20 cellular contexts compared by ENCODE assay signal in the genomic region with DNA sequence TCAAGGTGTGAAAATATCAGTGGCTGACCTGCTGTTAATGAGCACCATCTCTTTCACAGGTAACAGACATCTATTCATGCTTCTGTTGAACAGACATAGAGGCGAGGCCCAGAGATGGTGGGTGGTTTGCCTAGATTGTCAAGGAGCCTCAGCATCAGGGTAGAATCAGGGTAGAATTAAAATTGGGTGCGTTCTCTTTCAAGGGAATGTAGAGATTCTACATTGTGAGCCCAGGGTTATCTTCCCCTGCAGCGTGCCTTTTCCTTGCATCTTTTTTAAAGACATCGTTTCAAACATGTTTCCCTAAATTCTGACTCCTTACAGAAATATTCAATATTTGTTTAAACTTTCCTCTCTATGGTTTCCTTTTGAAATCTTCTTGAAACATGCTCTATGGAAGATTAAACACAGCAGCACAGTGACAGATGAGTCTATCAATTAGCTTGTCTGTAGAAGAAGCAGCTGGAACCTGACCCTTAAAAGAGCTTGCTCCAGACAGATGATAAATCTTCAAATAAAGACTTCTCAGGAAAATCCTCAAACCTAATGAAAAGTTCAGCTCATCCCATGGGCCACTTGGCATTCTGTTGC.
A peak's percentile ranks its signal among the peaks of the same experiment; 100 is the strongest.
DNase-seq lines count a peak whose midpoint lies in the region; ATAC-seq lines count a peak whose summit lies in the region.
"Had no signal": no experiment of that assay in that cellular context is flagged by ENCODE, and none has a peak within 500 bp of the region (broad histone marks: within the 10 kb centered on the region; RNA-seq: fewer than 3 reads in every experiment).

No MANE protein-coding gene starts in this region.

- ATAC-seq in T-cell (replicated peaks in 1 of 4) (no peak), HG02884 (IDR thresholded peaks at IDR 0.05; ENCODE audit: unreplicated experiment) (no peak), HG03045 (IDR thresholded peaks at IDR 0.05; ENCODE audit: unreplicated experiment) (no peak)
- ATAC-seq: GM12878 had no signal

- POLR2A ChIA-PET in T-cell (lab: Charles Lee) = interaction anchor here (0.6 to 0.8 kb wide), 2 partner anchors 10 to 30 kb away, joined by 3 to 11 read pairs; no protein-coding TSS in a partner anchor

- H3K27me3 Mint-ChIP-seq in activated naive CD4-positive, alpha-beta T cell treated with anti-CD3 and anti-CD28 coated beads, Interleukin-2, amount 50 U/mL, for 24 hours = no peaks in the 10 kb centered on the region
- H3K27me3 Mint-ChIP-seq in activated naive CD4-positive, alpha-beta T cell treated with anti-CD3 and anti-CD28 coated beads, Interleukin-2, amount 10 ng/mL, durations not matched to agents 7 days and 5 days = no peaks in the 10 kb centered on the region
- H3K27me3 Mint-ChIP-seq in T-cell = no peaks in the 10 kb centered on the region
- peaks cover 3% of the 10 kb centered on the region for H3K27me3 Mint-ChIP-seq in T-helper 2 cell treated with Interferon-gamma antibody and Interleukin-4, amounts not matched to agents 5 μg/mL and 100 μg/mL, for 36 hours (ENCODE audit: low read depth)

- H3K27ac Mint-ChIP-seq in activated naive CD4-positive, alpha-beta T cell treated with anti-CD3 and anti-CD28 coated beads, Interleukin-2, amount 50 U/mL, for 24 hours = peak overlapping the region; percentile 12
- no peak overlapping the region for H3K27ac Mint-ChIP-seq in activated naive CD4-positive, alpha-beta T cell treated with anti-CD3 and anti-CD28 coated beads, Interleukin-2, amount 10 ng/mL, durations not matched to agents 7 days and 5 days
- H3K27ac Mint-ChIP-seq in T-cell = peak overlapping the region; percentile 2
- no peak overlapping the region for H3K27ac Mint-ChIP-seq in T-helper 2 cell treated with Interferon-gamma antibody and Interleukin-4, amounts not matched to agents 5 μg/mL and 100 μg/mL, for 36 hours

- peaks cover 14% of the 10 kb centered on the region for H3K36me3 Mint-ChIP-seq in activated naive CD4-positive, alpha-beta T cell treated with anti-CD3 and anti-CD28 coated beads, Interleukin-2, amount 50 U/mL, for 24 hours
- peaks cover 19% of the 10 kb centered on the region for H3K36me3 Mint-ChIP-seq in activated naive CD4-positive, alpha-beta T cell treated with anti-CD3 and anti-CD28 coated beads, Interleukin-2, amount 10 ng/mL, durations not matched to agents 7 days and 5 days
- peaks cover 30% of the 10 kb centered on the region for H3K36me3 Mint-ChIP-seq in T-cell
- peaks cover 6% of the 10 kb centered on the region for H3K36me3 Mint-ChIP-seq in T-helper 2 cell treated with Interferon-gamma antibody and Interleukin-4, amounts not matched to agents 5 μg/mL and 100 μg/mL, for 36 hours (ENCODE audit: low read depth)

- DNase-seq in activated naive CD4-positive, alpha-beta T cell treated with anti-CD3 and anti-CD28 coated beads, Interleukin-2, amount 10 ng/mL, durations not matched to agents 7 days and 5 days = no peak
- no peak for DNase-seq in T-cell
- peak; percentile 55 for DNase-seq in fibroblast of peridontal ligament (ENCODE audit: extremely low read depth)
- no peak for DNase-seq in T-helper 2 cell treated with Interferon-gamma antibody and Interleukin-4, amounts not matched to agents 5 μg/mL and 100 μg/mL, for 36 hours (ENCODE audit: low spot score)
- DNase-seq in NCI-H82 treated with DMSO at 0.1 percent for 48 hours (lab: John Stamatoyannopoulos, UW; ENCODE audit: unreplicated experiment) = no peak
- DNase-seq: AML-193, Caco-2, DND-41, GOT3, HCEC 1CT, Kasumi-1, NCI-H1417, NCI-H1694 treated with DMSO at 0.1 percent for 48 hours, NCI-H446, NCI-H526, OCI-M1 had no signal

- peaks cover 90% of the 10 kb centered on the region for H3K4me1 Mint-ChIP-seq in activated naive CD4-positive, alpha-beta T cell treated with anti-CD3 and anti-CD28 coated beads, Interleukin-2, amount 50 U/mL, for 24 hours
- peaks cover 59% of the 10 kb centered on the region for H3K4me1 Mint-ChIP-seq in activated naive CD4-positive, alpha-beta T cell treated with anti-CD3 and anti-CD28 coated beads, Interleukin-2, amount 10 ng/mL, durations not matched to agents 7 days and 5 days
- peaks cover 84 to 88% (median 84%) of the 10 kb centered on the region in 3 donors for H3K4me1 Mint-ChIP-seq in T-cell
- H3K4me1 Mint-ChIP-seq in T-helper 2 cell treated with Interferon-gamma antibody and Interleukin-4, amounts not matched to agents 5 μg/mL and 100 μg/mL, for 36 hours (ENCODE audit: low read depth) = peaks cover 39% of the 10 kb centered on the region

- no peaks in the 10 kb centered on the region for H3K9me3 Mint-ChIP-seq in activated naive CD4-positive, alpha-beta T cell treated with anti-CD3 and anti-CD28 coated beads, Interleukin-2, amount 50 U/mL, for 24 hours
- H3K9me3 Mint-ChIP-seq in activated naive CD4-positive, alpha-beta T cell treated with anti-CD3 and anti-CD28 coated beads, Interleukin-2, amount 10 ng/mL, durations not matched to agents 7 days and 5 days = no peaks in the 10 kb centered on the region
- H3K9me3 Mint-ChIP-seq in T-cell = no peaks in the 10 kb centered on the region
- H3K9me3 Mint-ChIP-seq in T-helper 2 cell treated with Interferon-gamma antibody and Interleukin-4, amounts not matched to agents 5 μg/mL and 100 μg/mL, for 36 hours = no peaks in the 10 kb centered on the region

- no peak overlapping the region for H3K4me3 Mint-ChIP-seq in activated naive CD4-positive, alpha-beta T cell treated with anti-CD3 and anti-CD28 coated beads, Interleukin-2, amount 50 U/mL, for 24 hours
- H3K4me3 Mint-ChIP-seq in activated naive CD4-positive, alpha-beta T cell treated with anti-CD3 and anti-CD28 coated beads, Interleukin-2, amount 10 ng/mL, durations not matched to agents 7 days and 5 days = no peak overlapping the region
- no peak overlapping the region for H3K4me3 Mint-ChIP-seq in T-cell
- H3K4me3 Mint-ChIP-seq in T-helper 2 cell treated with Interferon-gamma antibody and Interleukin-4, amounts not matched to agents 5 μg/mL and 100 μg/mL, for 36 hours = no peak overlapping the region

- CTCF ChIA-PET in activated naive CD4-positive, alpha-beta T cell treated with anti-CD3 and anti-CD28 coated beads, Interleukin-2, amount 10 ng/mL, durations not matched to agents 7 days and 5 days (lab: Charles Lee) = interaction anchor here (1.5 kb wide), 1 partner anchor 40 kb away, joined by 3 read pairs; no protein-coding TSS in a partner anchor
- CTCF ChIA-PET in T-cell (lab: Charles Lee) = interaction anchor here in 1 of 2 donors (0.6 to 1.2 kb wide), 3 partner anchors 8 to 53 kb away, joined by 3 to 4 read pairs (median 3); no protein-coding TSS in a partner anchor

Comparison
In these comparisons a context has a peak if more than half of its experiments do, and no peak if none do; other contexts are left out.
1. H3K27ac Mint-ChIP-seq: peak in activated naive CD4-positive, alpha-beta T cell treated with anti-CD3 and anti-CD28 coated beads, Interleukin-2, amount 50 U/mL, for 24 hours (single experiment) and T-cell (2 of 2); none in activated naive CD4-positive, alpha-beta T cell treated with anti-CD3 and anti-CD28 coated beads, Interleukin-2, amount 10 ng/mL, durations not matched to agents 7 days and 5 days (single experiment) and T-helper 2 cell treated with Interferon-gamma antibody and Interleukin-4, amounts not matched to agents 5 μg/mL and 100 μg/mL, for 36 hours (single experiment).